1 cellular context compared by ENCODE assay signal in genomic region chr10:123635131-123635530, GRCh38.
TF ChIP-seq lines count a peak whose summit lies in the region.

No MANE protein-coding gene starts in this region.

TF ChIP-seq in H1, 55 proteins besides CTCF, POLR2A, EP300 and RAD21 (continued from another document):
- TF ChIP-seq, protein P1, sequence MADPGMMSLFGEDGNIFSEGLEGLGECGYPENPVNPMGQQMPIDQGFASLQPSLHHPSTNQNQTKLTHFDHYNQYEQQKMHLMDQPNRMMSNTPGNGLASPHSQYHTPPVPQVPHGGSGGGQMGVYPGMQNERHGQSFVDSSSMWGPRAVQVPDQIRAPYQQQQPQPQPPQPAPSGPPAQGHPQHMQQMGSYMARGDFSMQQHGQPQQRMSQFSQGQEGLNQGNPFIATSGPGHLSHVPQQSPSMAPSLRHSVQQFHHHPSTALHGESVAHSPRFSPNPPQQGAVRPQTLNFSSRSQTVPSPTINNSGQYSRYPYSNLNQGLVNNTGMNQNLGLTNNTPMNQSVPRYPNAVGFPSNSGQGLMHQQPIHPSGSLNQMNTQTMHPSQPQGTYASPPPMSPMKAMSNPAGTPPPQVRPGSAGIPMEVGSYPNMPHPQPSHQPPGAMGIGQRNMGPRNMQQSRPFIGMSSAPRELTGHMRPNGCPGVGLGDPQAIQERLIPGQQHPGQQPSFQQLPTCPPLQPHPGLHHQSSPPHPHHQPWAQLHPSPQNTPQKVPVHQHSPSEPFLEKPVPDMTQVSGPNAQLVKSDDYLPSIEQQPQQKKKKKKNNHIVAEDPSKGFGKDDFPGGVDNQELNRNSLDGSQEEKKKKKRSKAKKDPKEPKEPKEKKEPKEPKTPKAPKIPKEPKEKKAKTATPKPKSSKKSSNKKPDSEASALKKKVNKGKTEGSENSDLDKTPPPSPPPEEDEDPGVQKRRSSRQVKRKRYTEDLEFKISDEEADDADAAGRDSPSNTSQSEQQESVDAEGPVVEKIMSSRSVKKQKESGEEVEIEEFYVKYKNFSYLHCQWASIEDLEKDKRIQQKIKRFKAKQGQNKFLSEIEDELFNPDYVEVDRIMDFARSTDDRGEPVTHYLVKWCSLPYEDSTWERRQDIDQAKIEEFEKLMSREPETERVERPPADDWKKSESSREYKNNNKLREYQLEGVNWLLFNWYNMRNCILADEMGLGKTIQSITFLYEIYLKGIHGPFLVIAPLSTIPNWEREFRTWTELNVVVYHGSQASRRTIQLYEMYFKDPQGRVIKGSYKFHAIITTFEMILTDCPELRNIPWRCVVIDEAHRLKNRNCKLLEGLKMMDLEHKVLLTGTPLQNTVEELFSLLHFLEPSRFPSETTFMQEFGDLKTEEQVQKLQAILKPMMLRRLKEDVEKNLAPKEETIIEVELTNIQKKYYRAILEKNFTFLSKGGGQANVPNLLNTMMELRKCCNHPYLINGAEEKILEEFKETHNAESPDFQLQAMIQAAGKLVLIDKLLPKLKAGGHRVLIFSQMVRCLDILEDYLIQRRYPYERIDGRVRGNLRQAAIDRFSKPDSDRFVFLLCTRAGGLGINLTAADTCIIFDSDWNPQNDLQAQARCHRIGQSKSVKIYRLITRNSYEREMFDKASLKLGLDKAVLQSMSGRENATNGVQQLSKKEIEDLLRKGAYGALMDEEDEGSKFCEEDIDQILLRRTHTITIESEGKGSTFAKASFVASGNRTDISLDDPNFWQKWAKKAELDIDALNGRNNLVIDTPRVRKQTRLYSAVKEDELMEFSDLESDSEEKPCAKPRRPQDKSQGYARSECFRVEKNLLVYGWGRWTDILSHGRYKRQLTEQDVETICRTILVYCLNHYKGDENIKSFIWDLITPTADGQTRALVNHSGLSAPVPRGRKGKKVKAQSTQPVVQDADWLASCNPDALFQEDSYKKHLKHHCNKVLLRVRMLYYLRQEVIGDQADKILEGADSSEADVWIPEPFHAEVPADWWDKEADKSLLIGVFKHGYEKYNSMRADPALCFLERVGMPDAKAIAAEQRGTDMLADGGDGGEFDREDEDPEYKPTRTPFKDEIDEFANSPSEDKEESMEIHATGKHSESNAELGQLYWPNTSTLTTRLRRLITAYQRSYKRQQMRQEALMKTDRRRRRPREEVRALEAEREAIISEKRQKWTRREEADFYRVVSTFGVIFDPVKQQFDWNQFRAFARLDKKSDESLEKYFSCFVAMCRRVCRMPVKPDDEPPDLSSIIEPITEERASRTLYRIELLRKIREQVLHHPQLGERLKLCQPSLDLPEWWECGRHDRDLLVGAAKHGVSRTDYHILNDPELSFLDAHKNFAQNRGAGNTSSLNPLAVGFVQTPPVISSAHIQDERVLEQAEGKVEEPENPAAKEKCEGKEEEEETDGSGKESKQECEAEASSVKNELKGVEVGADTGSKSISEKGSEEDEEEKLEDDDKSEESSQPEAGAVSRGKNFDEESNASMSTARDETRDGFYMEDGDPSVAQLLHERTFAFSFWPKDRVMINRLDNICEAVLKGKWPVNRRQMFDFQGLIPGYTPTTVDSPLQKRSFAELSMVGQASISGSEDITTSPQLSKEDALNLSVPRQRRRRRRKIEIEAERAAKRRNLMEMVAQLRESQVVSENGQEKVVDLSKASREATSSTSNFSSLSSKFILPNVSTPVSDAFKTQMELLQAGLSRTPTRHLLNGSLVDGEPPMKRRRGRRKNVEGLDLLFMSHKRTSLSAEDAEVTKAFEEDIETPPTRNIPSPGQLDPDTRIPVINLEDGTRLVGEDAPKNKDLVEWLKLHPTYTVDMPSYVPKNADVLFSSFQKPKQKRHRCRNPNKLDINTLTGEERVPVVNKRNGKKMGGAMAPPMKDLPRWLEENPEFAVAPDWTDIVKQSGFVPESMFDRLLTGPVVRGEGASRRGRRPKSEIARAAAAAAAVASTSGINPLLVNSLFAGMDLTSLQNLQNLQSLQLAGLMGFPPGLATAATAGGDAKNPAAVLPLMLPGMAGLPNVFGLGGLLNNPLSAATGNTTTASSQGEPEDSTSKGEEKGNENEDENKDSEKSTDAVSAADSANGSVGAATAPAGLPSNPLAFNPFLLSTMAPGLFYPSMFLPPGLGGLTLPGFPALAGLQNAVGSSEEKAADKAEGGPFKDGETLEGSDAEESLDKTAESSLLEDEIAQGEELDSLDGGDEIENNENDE (IDR thresholded peaks at IDR 0.05; ENCODE audit: insufficient replicate concordance, low read length) = no peak
- TF ChIP-seq ASH2L (IDR thresholded peaks at IDR 0.05; ENCODE audit: low read length) = no peak
- TF ChIP-seq, protein P2, sequence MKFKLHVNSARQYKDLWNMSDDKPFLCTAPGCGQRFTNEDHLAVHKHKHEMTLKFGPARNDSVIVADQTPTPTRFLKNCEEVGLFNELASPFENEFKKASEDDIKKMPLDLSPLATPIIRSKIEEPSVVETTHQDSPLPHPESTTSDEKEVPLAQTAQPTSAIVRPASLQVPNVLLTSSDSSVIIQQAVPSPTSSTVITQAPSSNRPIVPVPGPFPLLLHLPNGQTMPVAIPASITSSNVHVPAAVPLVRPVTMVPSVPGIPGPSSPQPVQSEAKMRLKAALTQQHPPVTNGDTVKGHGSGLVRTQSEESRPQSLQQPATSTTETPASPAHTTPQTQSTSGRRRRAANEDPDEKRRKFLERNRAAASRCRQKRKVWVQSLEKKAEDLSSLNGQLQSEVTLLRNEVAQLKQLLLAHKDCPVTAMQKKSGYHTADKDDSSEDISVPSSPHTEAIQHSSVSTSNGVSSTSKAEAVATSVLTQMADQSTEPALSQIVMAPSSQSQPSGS (IDR thresholded peaks at IDR 0.05; ENCODE audit: low read length) = no peak
- TF ChIP-seq, protein P3, sequence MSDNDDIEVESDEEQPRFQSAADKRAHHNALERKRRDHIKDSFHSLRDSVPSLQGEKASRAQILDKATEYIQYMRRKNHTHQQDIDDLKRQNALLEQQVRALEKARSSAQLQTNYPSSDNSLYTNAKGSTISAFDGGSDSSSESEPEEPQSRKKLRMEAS (IDR thresholded peaks at IDR 0.05) = no peak
- no peak for TF ChIP-seq KDM4A (IDR thresholded peaks at IDR 0.05; ENCODE audit: low read depth, low read length, severe bottlenecking)
- no peak for TF ChIP-seq TEAD4 (IDR thresholded peaks at IDR 0.05; ENCODE audit: low read depth, low read length)
- no peak for TF ChIP-seq SAP30 (IDR thresholded peaks at IDR 0.05; ENCODE audit: insufficient read depth, insufficient replicate concordance, low read length)
- TF ChIP-seq RNF2 (IDR thresholded peaks at IDR 0.05; ENCODE audit: borderline replicate concordance, low read depth, low read length, missing control alignments, poor library complexity, severe bottlenecking) = no peak
- no peak for TF ChIP-seq SIX5 (IDR thresholded peaks at IDR 0.05; ENCODE audit: low read depth, low read length)
